15 cellular contexts compared by ENCODE assay signal in genomic region chr10:43308986-43309385, GRCh38. TPM values are rescaled to one million over a fixed set of nuclear protein-coding genes. Genes with fewer than 3 reads are reported as not detected.
DNase-seq lines count a peak whose midpoint lies in the region; ATAC-seq, FAIRE-seq and TF ChIP-seq lines count a peak whose summit lies in the region.
"Had no signal": no experiment of that assay in that cellular context is flagged by ENCODE, and none has a peak within 500 bp of the region (broad histone marks: within the 10 kb centered on the region; RNA-seq: fewer than 3 reads in every experiment).

No MANE protein-coding gene starts in this region.

- H4K20me1 ChIP-seq in HepG2 (ENCODE audit: insufficient read depth, low read length), result no peaks in the 10 kb centered on the region

- TF ChIP-seq EP300 in HepG2 (IDR thresholded peaks at IDR 0.05; ENCODE audit: low read depth in 2 of 2, low read length in 2 of 2), result no peak
- TF ChIP-seq EP300 in HepG2 (CRISPR knock-in tag; IDR thresholded peaks at IDR 0.05; ENCODE audit: borderline replicate concordance), result no peak

- BruUV-seq in HepG2 (replicated peaks; lab: Mats Ljungman, UMichigan), result no TSS peak

- 18% methylated on average over 7 of the region's 7 CpGs for WGBS in HepG2 (ENCODE audit: low lambda C conversion rate)

- H3K4me1 ChIP-seq in HAP-1 (peaks cover 31% of the 10 kb centered on the region), HepG2 (ENCODE audit: insufficient read depth, low read length) (peaks cover 19% of the 10 kb centered on the region)
- H3K4me1 ChIP-seq: prostate gland had no signal

- TF ChIP-seq POLR2A in HepG2 (IDR thresholded peaks at IDR 0.05; ENCODE audit: insufficient read depth in 1 of 2, low read depth in 2 of 2, low read length in 2 of 2) (no peak), GM12892 (IDR thresholded peaks at IDR 0.05; ENCODE audit: low read depth, low read length) (no peak)

- ATAC-seq in HepG2, result no peak
- ATAC-seq in stimulated activated effector memory CD8-positive, alpha-beta T cell treated with anti-CD3 and anti-CD28 coated beads, Interleukin-12 subunit alpha, Interleukin-12 subunit beta, amount 100 ng/mL, for 72 hours, result no peak

- H3K4me2 ChIP-seq in HepG2 (ENCODE audit: low read depth, low read length), result no peak overlapping the region

- H3K36me3 ChIP-seq in HAP-1 (replicated peaks) (no peaks in the 10 kb centered on the region), HepG2 (replicated peaks in 1 of 2; ENCODE audit: control insufficient read depth in 1 of 2, insufficient read depth in 2 of 2, low read length in 2 of 2) (no peaks in the 10 kb centered on the region)
- H3K36me3 ChIP-seq: prostate gland had no signal

- TF ChIP-seq RAD21 in HepG2 (CRISPR knock-in tag; IDR thresholded peaks at IDR 0.05), result no peak

- no peaks in the 10 kb centered on the region for H3K79me2 ChIP-seq in HepG2 (ENCODE audit: insufficient read depth, low read length)

- POLR2A ChIA-PET in HepG2 (lab: Yijun Ruan, JAX), result no interaction called here

- H3K4me3 Mint-ChIP-seq in stimulated activated effector memory CD8-positive, alpha-beta T cell treated with anti-CD3 and anti-CD28 coated beads, Interleukin-12 subunit alpha, Interleukin-12 subunit beta, amount 100 ng/mL, for 72 hours, result no peak overlapping the region

- no peak for FAIRE-seq in HepG2 (lab: Jason Lieb, UNC)
- FAIRE-seq in GM12892 (lab: Jason Lieb, UNC), result no peak

- in situ Hi-C loops in HAP-1 (cut with MboI; ENCODE audit: low sequenced_read_pairs) (no loop called here), HepG2 (cut with HindIII; ENCODE audit: extremely low pct_ligation_motif_present, low pct_unique_long_range_greater_than_20kb) (no loop called here)

- CTCF ChIA-PET in HepG2 (lab: Yijun Ruan, JAX; ENCODE audit: low intra/inter-chr PET ratio, low total read pairs), result no interaction called here

- DNase-seq in HAP-1 (ENCODE audit: low spot score in 2 of 2) (peak; percentile 35 to 53), choroid plexus epithelial cell (ENCODE audit: low read depth) (peak; percentile 65), HepG2 (ENCODE audit: low spot score) (peak; percentile 4), GM12892 (ENCODE audit: insufficient read length) (no peak), islet precursor cell (no peak), NCI-H510A (lab: John Stamatoyannopoulos, UW) (no peak), NOMO-1 (lab: John Stamatoyannopoulos, UW; ENCODE audit: unreplicated experiment in 2 of 2) (no peak)
- no peak for DNase-seq in stimulated activated effector memory CD8-positive, alpha-beta T cell treated with anti-CD3 and anti-CD28 coated beads, Interleukin-12 subunit alpha, Interleukin-12 subunit beta, amount 100 ng/mL, for 72 hours (ENCODE audit: low spot score in 2 of 2)
- DNase-seq: activated CD4-positive, alpha-beta T cell treated with anti-CD3 and anti-CD28 coated beads for 1 hour; activated T-cell treated with anti-CD3 and anti-CD28 coated beads for 4 hours; MV-4-11; NCI-H345; stimulated activated CD4-positive, alpha-beta T cell treated with anti-CD3 and anti-CD28 coated beads, Interleukin-2, amount 100 ng/mL, for 24 hours had no signal

- H3K9me3 Mint-ChIP-seq in stimulated activated effector memory CD8-positive, alpha-beta T cell treated with anti-CD3 and anti-CD28 coated beads, Interleukin-12 subunit alpha, Interleukin-12 subunit beta, amount 100 ng/mL, for 72 hours, result no peaks in the 10 kb centered on the region

- no peak overlapping the region for H3K9ac ChIP-seq in HepG2 (ENCODE audit: insufficient read depth, low read depth, low read length)

- no peaks in the 10 kb centered on the region for H3K9me3 ChIP-seq in HAP-1
- H3K9me3 ChIP-seq in HepG2 (ENCODE audit: low read length), result 0 out of 2 replicates have a peak, but pooled peaks cover 7% of the 10 kb centered on the region
- H3K9me3 ChIP-seq: prostate gland had no signal

- intact Hi-C loops in HepG2 (cut with micrococcal nuclease; ENCODE audit: unreplicated experiment), result no loop called here

- H3K27ac Mint-ChIP-seq in stimulated activated effector memory CD8-positive, alpha-beta T cell treated with anti-CD3 and anti-CD28 coated beads, Interleukin-12 subunit alpha, Interleukin-12 subunit beta, amount 100 ng/mL, for 72 hours, result peak overlapping the region; percentile 15

- H3K27me3 ChIP-seq in HAP-1 (ENCODE audit: low read depth), result no peaks in the 10 kb centered on the region
- H3K27me3 ChIP-seq in HepG2 (ENCODE audit: control insufficient read depth in 1 of 2, insufficient read depth in 2 of 2, low read length in 2 of 2), result peaks cover 0 to 15% of the 10 kb centered on the region in 2 experiments; a peak in 3 of 5 replicates

- H2AFZ ChIP-seq in HepG2 (ENCODE audit: low read length), result no peak overlapping the region

- H3K4me1 Mint-ChIP-seq in stimulated activated effector memory CD8-positive, alpha-beta T cell treated with anti-CD3 and anti-CD28 coated beads, Interleukin-12 subunit alpha, Interleukin-12 subunit beta, amount 100 ng/mL, for 72 hours, result peaks cover 16% of the 10 kb centered on the region

- H3K27ac ChIP-seq in HepG2 (ENCODE audit: extremely low read length, insufficient read depth, low read length), result no peak overlapping the region
- H3K27ac ChIP-seq: C4-2B, prostate gland had no signal

- no peak for TF ChIP-seq CTCF in choroid plexus epithelial cell (conservative IDR thresholded peaks at IDR 0.05; ENCODE audit: low read depth, low read length)
- TF ChIP-seq CTCF in HepG2 (CRISPR knock-in tag; IDR thresholded peaks at IDR 0.05), result no peak

- H3K36me3 Mint-ChIP-seq in stimulated activated effector memory CD8-positive, alpha-beta T cell treated with anti-CD3 and anti-CD28 coated beads, Interleukin-12 subunit alpha, Interleukin-12 subunit beta, amount 100 ng/mL, for 72 hours, result no peaks in the 10 kb centered on the region

- H3K4me3 ChIP-seq in HAP-1 (no peak overlapping the region), choroid plexus epithelial cell (ENCODE audit: low read depth, low read length) (no peak overlapping the region), HepG2 (replicated peaks in 1 of 3; ENCODE audit: insufficient read depth in 1 of 3, low read depth in 2 of 3, low read length in 3 of 3) (no peak overlapping the region)
- H3K4me3 ChIP-seq: prostate gland had no signal

TF ChIP-seq in HepG2, 621 proteins besides CTCF, POLR2A, EP300 and RAD21 (continues in another document):
- TF ChIP-seq PPARG (CRISPR knock-in tag; conservative IDR thresholded peaks at IDR 0.05) (no peak), ZBTB3 (CRISPR knock-in tag; IDR thresholded peaks at IDR 0.05; ENCODE audit: borderline replicate concordance, low read depth) (no peak), ZNF543 (CRISPR knock-in tag; IDR thresholded peaks at IDR 0.05) (no peak), BRD4 (CRISPR knock-in tag; IDR thresholded peaks at IDR 0.05) (no peak), SAP130 (CRISPR knock-in tag; IDR thresholded peaks at IDR 0.05; ENCODE audit: low read depth) (0 out of 2 replicates have a peak, but pooled peaks have one; percentile 12), SOX5 (CRISPR knock-in tag; IDR thresholded peaks at IDR 0.05; ENCODE audit: borderline replicate concordance) (0 out of 2 replicates have a peak, but pooled peaks have one; percentile 16), USF2 (IDR thresholded peaks at IDR 0.05; ENCODE audit: low read depth, low read length) (0 out of 2 replicates have a peak, but pooled peaks have one; percentile 26), USF2 (CRISPR knock-in tag; IDR thresholded peaks at IDR 0.05; ENCODE audit: borderline replicate concordance) (no peak), ZNF616 (CRISPR knock-in tag; IDR thresholded peaks at IDR 0.05; ENCODE audit: low read depth) (no peak), MTA1 (CRISPR knock-in tag; IDR thresholded peaks at IDR 0.05; ENCODE audit: borderline replicate concordance) (no peak)

RNA-seq across cellular contexts. Expression of gene RASGEF1A, which starts 42.1 kb away (rescaled TPM):
- total RNA-seq in HepG2 (2016; rRNA removed; fragmentation: Illumina TruSeq; extraction: Trizol), result 0.20 and 0.39 TPM in 2 replicates
- 0.61 TPM in 1 of 2 replicates, not detected in the other for total RNA-seq in HepG2 (2016; cell fraction: cytosol; rRNA removed; fragmentation: Illumina TruSeq; extraction: Trizol; ENCODE audit: low read depth)
- total RNA-seq in HepG2 (2016; cell fraction: insoluble cytoplasmic fraction; rRNA removed; fragmentation: Illumina TruSeq; extraction: Trizol), result 0.11 and 0.51 TPM in 2 replicates
- 0.28 and 0.45 TPM in 2 replicates for total RNA-seq in HepG2 (2016; cell fraction: membrane; rRNA removed; fragmentation: Illumina TruSeq; extraction: Trizol)
- total RNA-seq in HepG2 (2016; cell fraction: nucleus; rRNA removed; fragmentation: Illumina TruSeq; extraction: Trizol), result 0.31 TPM in 1 of 2 replicates, not detected in the other
- 0.14 and 0.41 TPM in 2 replicates for polyA plus RNA-seq in HepG2 (2011; rRNA removed)
- 0.23 and 0.33 TPM in 2 replicates for polyA plus RNA-seq in HepG2 (2011; cell fraction: cytosol; rRNA removed)
- polyA plus RNA-seq in HepG2 (2011; cell fraction: nucleus; rRNA removed), result 0.34 and 0.90 TPM in 2 replicates
- polyA plus RNA-seq in HepG2 (2012), result 0.04 and 0.09 TPM in 2 replicates
- 0.08 and 0.25 TPM in 2 replicates for polyA plus RNA-seq in HepG2 (2016; cell fraction: cytosol; fragmentation: Illumina TruSeq; extraction: Trizol; ENCODE audit: low read depth)
- polyA plus RNA-seq in HepG2 (2016; cell fraction: insoluble cytoplasmic fraction; fragmentation: Illumina TruSeq; extraction: Trizol; ENCODE audit: low read depth), result 0.42 and 0.59 TPM in 2 replicates
- polyA plus RNA-seq in HepG2 (2016; cell fraction: membrane; fragmentation: Illumina TruSeq; extraction: Trizol; ENCODE audit: low read depth), result 0.24 and 0.30 TPM in 2 replicates
- polyA plus RNA-seq in HepG2 (2016; cell fraction: nucleus; fragmentation: Illumina TruSeq; extraction: Trizol; ENCODE audit: insufficient read depth, low read depth), result 0.36 and 0.65 TPM in 2 replicates
- polyA minus RNA-seq in HepG2 (2011; rRNA and poly(A)+ RNA removed; ENCODE audit: low replicate concordance), result 0.10 and 0.72 TPM in 2 replicates
- polyA minus RNA-seq in HepG2 (2011; cell fraction: cytosol; rRNA and poly(A)+ RNA removed), result not detected in 2 replicates
- 0.75 TPM in 1 of 2 replicates, not detected in the other for polyA minus RNA-seq in HepG2 (2011; cell fraction: nucleus; rRNA and poly(A)+ RNA removed)
- polyA plus RNA-seq in GM12892 (2012; ENCODE audit: missing spikeins), result 0.11 TPM

Comparison
In these comparisons a context has a peak if more than half of its experiments do, and no peak if none do; other contexts are left out.
1. DNase-seq: peak in HAP-1 (2 of 2), choroid plexus epithelial cell (single experiment) and HepG2 (single experiment); none in stimulated activated effector memory CD8-positive, alpha-beta T cell treated with anti-CD3 and anti-CD28 coated beads, Interleukin-12 subunit alpha, Interleukin-12 subunit beta, amount 100 ng/mL, for 72 hours (0 of 2), GM12892 (single experiment), islet precursor cell (single experiment), NCI-H510A (single experiment) and NOMO-1 (0 of 2).